Comparison of ENCODE assay signal across 27 cellular contexts in the genomic region with DNA sequence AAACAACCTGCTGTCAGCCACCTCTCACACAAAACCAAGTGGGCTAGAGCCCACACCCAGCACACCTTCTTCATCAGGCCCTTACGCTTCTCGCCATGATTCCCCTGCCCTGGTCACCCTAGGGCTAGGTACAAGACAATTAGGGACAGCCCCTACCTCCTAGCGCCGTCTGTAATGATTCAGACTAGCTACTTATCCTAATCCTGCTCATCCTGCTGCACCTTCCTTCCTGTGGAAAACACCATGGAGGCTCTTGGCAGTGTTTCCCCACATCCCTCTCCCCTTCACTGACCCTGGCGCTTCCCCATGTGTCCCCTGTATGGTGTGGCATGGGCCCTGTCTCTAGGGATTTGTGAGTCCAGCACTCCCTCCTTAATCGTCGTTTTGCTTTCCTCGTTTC. TPM values are rescaled to one million over a fixed set of nuclear protein-coding genes. Genes with fewer than 3 reads are reported as not detected.
A peak's percentile ranks its signal among the peaks of the same experiment; 100 is the strongest.
DNase-seq lines count a peak whose midpoint lies in the region; ATAC-seq and TF ChIP-seq lines count a peak whose summit lies in the region.
"Had no signal": no experiment of that assay in that cellular context is flagged by ENCODE, and none has a peak within 500 bp of the region (broad histone marks: within the 10 kb centered on the region; RNA-seq: fewer than 3 reads in every experiment).

No MANE protein-coding gene starts in this region.

- H3K4me1 ChIP-seq in CD8-positive, alpha-beta T cell (ENCODE audit: insufficient read depth, low read length): peaks cover 9% of the 10 kb centered on the region
- H3K4me1 ChIP-seq: BE2C had no signal

- ATAC-seq in CD8-positive, alpha-beta T cell: no peak
- no peak for ATAC-seq in T-cell (replicated peaks in 1 of 4)
- ATAC-seq in natural killer cell: no peak
- ATAC-seq in HG03039 (IDR thresholded peaks at IDR 0.05; ENCODE audit: unreplicated experiment): no peak
- no peak for ATAC-seq in GM21367 (IDR thresholded peaks at IDR 0.05; ENCODE audit: unreplicated experiment)
- ATAC-seq: HepG2 had no signal

- no peak for DNase-seq in CD8-positive, alpha-beta T cell
- DNase-seq in T-cell: no peak
- peak; percentile 18 to 45 for DNase-seq in dermis microvascular lymphatic vessel endothelial cell (ENCODE audit: low read depth in 2 of 2)
- DNase-seq in natural killer cell: no peak
- no peak for DNase-seq in islet precursor cell
- no peak for DNase-seq in T1000 (lab: John Stamatoyannopoulos, UW)
- DNase-seq: ACHN; activated CD4-positive, alpha-beta T cell treated with anti-CD3 and anti-CD28 coated beads, Interleukin-2, amount 50 U/mL, for 48 hours; activated CD8-positive, alpha-beta memory T cell treated with anti-CD3 and anti-CD28 coated beads, Interleukin-2, amount 50 U/mL, for 4 hours; aorta; BE2C; COR-L47; effector CD8-positive, alpha-beta T cell; HCEC 1CT; Karpas-422; NCI-H1436 treated with DMSO at 0.1 percent for 48 hours; NCI-H446; NCI-H774; stimulated activated CD4-positive, alpha-beta T cell treated with anti-CD3 and anti-CD28 coated beads, Interleukin-15, amount 100 ng/mL, for 24 hours; stimulated activated CD4-positive, alpha-beta T cell treated with anti-CD3 and anti-CD28 coated beads, Interleukin-4, amount 100 ng/mL, for 4 hours; trophoblast cell had no signal

- peaks cover 22% of the 10 kb centered on the region for H3K36me3 ChIP-seq in CD8-positive, alpha-beta T cell (ENCODE audit: insufficient read depth, low read length)
- H3K36me3 ChIP-seq: BE2C had no signal

- H3K27ac Mint-ChIP-seq in CD8-positive, alpha-beta T cell: peak overlapping the region; percentile 74
- H3K27ac Mint-ChIP-seq in T-cell: peak overlapping the region; percentile 60 to 69
- peak overlapping the region; percentile 61 to 71 for H3K27ac Mint-ChIP-seq in natural killer cell
- H3K27ac Mint-ChIP-seq: nephron had no signal

- no peaks in the 10 kb centered on the region for H3K27me3 Mint-ChIP-seq in CD8-positive, alpha-beta T cell (ENCODE audit: low read depth)
- H3K27me3 Mint-ChIP-seq in T-cell (no peaks in the 10 kb centered on the region), natural killer cell (ENCODE audit: low read depth in 2 of 2) (no peaks in the 10 kb centered on the region)
- H3K27me3 Mint-ChIP-seq: activated naive CD4-positive, alpha-beta T cell treated with anti-CD3 and anti-CD28 coated beads, Interleukin-2, amount 50 U/mL, for 24 hours had no signal

- no peak overlapping the region for H3K4me3 ChIP-seq in CD8-positive, alpha-beta T cell (ENCODE audit: low read depth, low read length)
- H3K4me3 ChIP-seq: lung had no signal

- H3K4me3 Mint-ChIP-seq in CD8-positive, alpha-beta T cell: no peak overlapping the region
- no peak overlapping the region for H3K4me3 Mint-ChIP-seq in T-cell
- H3K4me3 Mint-ChIP-seq in natural killer cell: no peak overlapping the region
- H3K4me3 Mint-ChIP-seq: activated naive CD4-positive, alpha-beta T cell treated with anti-CD3 and anti-CD28 coated beads, Interleukin-2, amount 50 U/mL, for 24 hours; nephron had no signal

- no peaks in the 10 kb centered on the region for H3K9me3 Mint-ChIP-seq in CD8-positive, alpha-beta T cell
- no peaks in the 10 kb centered on the region for H3K9me3 Mint-ChIP-seq in T-cell
- no peaks in the 10 kb centered on the region for H3K9me3 Mint-ChIP-seq in natural killer cell
- H3K9me3 Mint-ChIP-seq: activated naive CD4-positive, alpha-beta T cell treated with anti-CD3 and anti-CD28 coated beads, Interleukin-2, amount 50 U/mL, for 24 hours; nephron had no signal

- POLR2A ChIA-PET in CD8-positive, alpha-beta T cell (lab: Charles Lee): interaction anchor here (1.2 kb wide), 1 partner anchor 22 kb away, joined by 3 read pairs; no protein-coding TSS in a partner anchor
- POLR2A ChIA-PET in T-cell (lab: Charles Lee): interaction anchor here in 1 of 2 donors (1.0 kb wide), 1 partner anchor 18 kb away, joined by 3 read pairs; no protein-coding TSS in a partner anchor

- no peaks in the 10 kb centered on the region for H3K9me3 ChIP-seq in CD8-positive, alpha-beta T cell (ENCODE audit: low read length)
- H3K9me3 ChIP-seq: BE2C had no signal

- peaks cover 64% of the 10 kb centered on the region for H3K36me3 Mint-ChIP-seq in CD8-positive, alpha-beta T cell
- H3K36me3 Mint-ChIP-seq in T-cell: peaks cover 52% of the 10 kb centered on the region
- H3K36me3 Mint-ChIP-seq in natural killer cell: peaks cover 6% of the 10 kb centered on the region

- H3K27me3 ChIP-seq in CD8-positive, alpha-beta T cell (ENCODE audit: insufficient read depth, low read length): no peaks in the 10 kb centered on the region
- H3K27me3 ChIP-seq: BE2C had no signal

- H3K4me1 Mint-ChIP-seq in CD8-positive, alpha-beta T cell (ENCODE audit: low read depth): peaks cover 57% of the 10 kb centered on the region
- H3K4me1 Mint-ChIP-seq in T-cell: peaks cover 39 to 62% (median 57%) of the 10 kb centered on the region in 3 donors
- peaks cover 49 to 64% of the 10 kb centered on the region in 2 donors for H3K4me1 Mint-ChIP-seq in natural killer cell

- TF ChIP-seq CTCF in CD8-positive, alpha-beta T cell (IDR thresholded peaks at IDR 0.05): no peak
- no peak for TF ChIP-seq CTCF in natural killer cell (IDR thresholded peaks at IDR 0.05)

- CTCF ChIA-PET in CD8-positive, alpha-beta T cell (lab: Charles Lee): interaction anchor here (0.7 to 6.8 kb wide), 9 partner anchors 8 to 602 kb away, joined by 3 to 61 read pairs (median 4); no protein-coding TSS in a partner anchor
- CTCF ChIA-PET in T-cell (lab: Charles Lee): interaction anchor here in 1 of 2 donors (2.4 kb wide), 1 partner anchor 10 kb away, joined by 9 read pairs; no protein-coding TSS in a partner anchor

- intact Hi-C loops in CD8-positive, alpha-beta T cell (cut with DNase I, micrococcal nuclease): no loop called here
- intact Hi-C loops in natural killer cell (cut with micrococcal nuclease): no loop called here

- H3K27ac ChIP-seq in CD8-positive, alpha-beta T cell (ENCODE audit: low read depth, low read length): no peak overlapping the region

RNA-seq across cellular contexts. Expression of a gene that starts 39.6 kb away (rescaled TPM):
- total RNA-seq in CD8-positive, alpha-beta T cell: 10 to 100 TPM; 13.9 to 18.3 TPM
- total RNA-seq in T-cell (10 to 100 TPM; 47.4 to 68.7 (median 52.4) TPM), dermis microvascular lymphatic vessel endothelial cell (26.7 and 30.0 TPM in 2 replicates), natural killer cell (10 to 100 TPM; 21.7 to 36.7 (median 32.9) TPM)

Comparison
In these comparisons a context has a peak if more than half of its experiments do, and no peak if none do; other contexts are left out.
1. DNase-seq: peak in dermis microvascular lymphatic vessel endothelial cell (2 of 2); none in CD8-positive, alpha-beta T cell (0 of 7), T-cell (0 of 34), natural killer cell (single experiment), islet precursor cell (single experiment) and T1000 (single experiment).
2. Peak in every context shown above with its lines, with median percentiles within 50 percentile points of each other: H3K27ac Mint-ChIP-seq.